In the genomic region with DNA sequence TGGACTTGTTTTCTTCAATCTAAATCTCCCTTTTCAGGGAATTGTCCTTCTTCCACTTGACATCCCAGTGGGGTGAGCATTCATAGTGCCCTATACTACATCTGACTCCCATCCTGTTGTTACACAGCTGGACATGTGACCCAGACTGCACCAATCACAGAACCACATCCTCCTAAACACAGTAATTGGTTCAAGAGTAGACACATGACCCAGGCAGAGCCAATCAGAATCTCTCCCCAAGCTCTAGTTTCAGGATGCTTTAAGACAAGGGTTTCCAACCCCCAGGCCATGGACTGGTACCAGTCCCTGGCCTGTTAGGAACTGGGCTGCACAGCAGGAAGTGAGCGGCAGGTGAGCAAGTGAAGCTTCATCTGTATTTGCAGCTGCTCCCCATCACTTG, we compare ENCODE assay signal across 11 cellular contexts. TPM values are rescaled to one million over a fixed set of nuclear protein-coding genes. Genes with fewer than 3 reads are reported as not detected.
DNase-seq lines count a peak whose midpoint lies in the region; ATAC-seq and TF ChIP-seq lines count a peak whose summit lies in the region.
"Had no signal": no experiment of that assay in that cellular context is flagged by ENCODE, and none has a peak within 500 bp of the region (broad histone marks: within the 10 kb centered on the region; RNA-seq: fewer than 3 reads in every experiment).

No MANE protein-coding gene starts in this region.

- peak; percentile 93 for ATAC-seq in activated T-helper 17 cell treated with anti-CD3 and anti-CD28 coated beads, Interleukin-2, amount 50 U/mL, for 72 hours (replicated peaks)

- intact Hi-C loops in Caco-2 (cut with micrococcal nuclease; ENCODE audit: unreplicated experiment): no loop called here

- H2AK5ac ChIP-seq in neuronal stem cell (ENCODE audit: low read depth, low read length): no peak overlapping the region

- BruUV-seq in Caco-2 (replicated peaks; lab: Mats Ljungman, UMichigan): no TSS peak

- no peak overlapping the region for H3K18ac ChIP-seq in neuronal stem cell (ENCODE audit: low read length)

- H3K27ac Mint-ChIP-seq in activated T-helper 17 cell treated with anti-CD3 and anti-CD28 coated beads, Interleukin-2, amount 50 U/mL, for 72 hours: no peak overlapping the region
- H3K27ac Mint-ChIP-seq in Caco-2 (ENCODE audit: unreplicated experiment): no peak overlapping the region
- H3K27ac Mint-ChIP-seq: activated B cell treated with CpG ODN at 0.5 μM for 24 hours had no signal

- H3K4me1 Mint-ChIP-seq in activated T-helper 17 cell treated with anti-CD3 and anti-CD28 coated beads, Interleukin-2, amount 50 U/mL, for 72 hours: peaks cover 14% of the 10 kb centered on the region
- peaks cover 7% of the 10 kb centered on the region for H3K4me1 Mint-ChIP-seq in Caco-2 (ENCODE audit: low read depth, unreplicated experiment)

- H2AFZ ChIP-seq in neuronal stem cell (ENCODE audit: low read length): peak overlapping the region; percentile 33

- no peak overlapping the region for H3K23ac ChIP-seq in neuronal stem cell (ENCODE audit: low read depth, low read length, poor library complexity)

- no peak overlapping the region for H3K27ac ChIP-seq in neuronal stem cell (replicated peaks; ENCODE audit: low read length)
- H3K27ac ChIP-seq: cardiac muscle cell had no signal

- no peaks in the 10 kb centered on the region for H3K27me3 Mint-ChIP-seq in activated T-helper 17 cell treated with anti-CD3 and anti-CD28 coated beads, Interleukin-2, amount 50 U/mL, for 72 hours
- H3K27me3 Mint-ChIP-seq in Caco-2 (ENCODE audit: insufficient read depth, unreplicated experiment): no peaks in the 10 kb centered on the region
- H3K27me3 Mint-ChIP-seq: activated B cell treated with CpG ODN at 0.5 μM for 24 hours had no signal

- H3K9me3 ChIP-seq in MG63 (no peaks in the 10 kb centered on the region), neuronal stem cell (replicated peaks in 1 of 2; ENCODE audit: control insufficient read depth in 2 of 2, insufficient read depth in 1 of 2, low read depth in 1 of 2, low read length in 2 of 2) (peaks cover 0 to 3% of the 10 kb centered on the region in 2 donors), Caco-2 (no peaks in the 10 kb centered on the region)

- H3K4me3 ChIP-seq in MG63 (no peak overlapping the region), neuronal stem cell (ENCODE audit: low read length in 2 of 2) (no peak overlapping the region), Caco-2 (ENCODE audit: low read depth, low read length) (no peak overlapping the region)
- H3K4me3 ChIP-seq: cardiac muscle cell had no signal

- H3K14ac ChIP-seq in neuronal stem cell (ENCODE audit: low read length): no peak overlapping the region

- H2BK5ac ChIP-seq in neuronal stem cell (ENCODE audit: low read length): no peak overlapping the region

- H3K9me3 Mint-ChIP-seq in activated T-helper 17 cell treated with anti-CD3 and anti-CD28 coated beads, Interleukin-2, amount 50 U/mL, for 72 hours: peaks cover 3% of the 10 kb centered on the region
- H3K9me3 Mint-ChIP-seq in Caco-2 (ENCODE audit: unreplicated experiment): no peaks in the 10 kb centered on the region
- H3K9me3 Mint-ChIP-seq: activated B cell treated with CpG ODN at 0.5 μM for 24 hours had no signal

- peak overlapping the region; percentile 4 for H3K4me3 Mint-ChIP-seq in activated T-helper 17 cell treated with anti-CD3 and anti-CD28 coated beads, Interleukin-2, amount 50 U/mL, for 72 hours
- no peak overlapping the region for H3K4me3 Mint-ChIP-seq in Caco-2 (ENCODE audit: unreplicated experiment)
- H3K4me3 Mint-ChIP-seq: activated B cell treated with CpG ODN at 0.5 μM for 24 hours had no signal

- H3K36me3 Mint-ChIP-seq in activated T-helper 17 cell treated with anti-CD3 and anti-CD28 coated beads, Interleukin-2, amount 50 U/mL, for 72 hours (ENCODE audit: low read depth): no peaks in the 10 kb centered on the region
- no peaks in the 10 kb centered on the region for H3K36me3 Mint-ChIP-seq in Caco-2 (ENCODE audit: insufficient read depth, unreplicated experiment)

- no peaks in the 10 kb centered on the region for H3K79me1 ChIP-seq in neuronal stem cell (ENCODE audit: low read depth, low read length)

- CTCF ChIA-PET in Caco-2 (lab: Charles Lee): no interaction called here

- H3K4me1 ChIP-seq in neuronal stem cell (ENCODE audit: control insufficient read depth in 2 of 2, insufficient read depth in 1 of 2, low read depth in 1 of 2, low read length in 2 of 2) (peaks cover 4 to 11% of the 10 kb centered on the region in 2 donors), Caco-2 (no peaks in the 10 kb centered on the region)

- TF ChIP-seq CTCF in Caco-2 (IDR thresholded peaks at IDR 0.05; ENCODE audit: insufficient read depth in 1 of 2, low read depth in 1 of 2, low read length in 1 of 2, severe bottlenecking in 1 of 2, unreplicated experiment in 1 of 2): no peak

- H2BK12ac ChIP-seq in neuronal stem cell (ENCODE audit: low read length): no peak overlapping the region

- POLR2A ChIA-PET in Caco-2 (lab: Charles Lee): no interaction called here

- H3K36me3 ChIP-seq in MG63: no peaks in the 10 kb centered on the region
- peaks cover 0 to 2% of the 10 kb centered on the region in 2 donors for H3K36me3 ChIP-seq in neuronal stem cell (replicated peaks in 1 of 2; ENCODE audit: control insufficient read depth in 2 of 2, insufficient read depth in 2 of 2, low read length in 2 of 2)
- no peaks in the 10 kb centered on the region for H3K36me3 ChIP-seq in Caco-2 (ENCODE audit: control insufficient read depth, insufficient read depth, low read length)
- H3K36me3 ChIP-seq: cardiac muscle cell had no signal

- no peak overlapping the region for H4K91ac ChIP-seq in neuronal stem cell (ENCODE audit: low read depth, low read length, poor library complexity)

- no CpG with 5 or more reads among the region's 1 CpG for WGBS in neuronal stem cell (ENCODE audit: extremely low coverage in 2 of 2, insufficient read length in 2 of 2, insufficient replicate concordance in 1 of 2), 2 donors

- H4K8ac ChIP-seq in neuronal stem cell (ENCODE audit: low read depth, low read length): no peak overlapping the region

- no peak overlapping the region for H3K4me2 ChIP-seq in neuronal stem cell (ENCODE audit: insufficient read depth, low read length, poor library complexity, severe bottlenecking)

- no peak overlapping the region for H3K4ac ChIP-seq in neuronal stem cell (ENCODE audit: low read length)

- no peak overlapping the region for H2BK15ac ChIP-seq in neuronal stem cell (ENCODE audit: low read length)

- peak; percentile 44 for DNase-seq in activated CD4-positive, alpha-beta T cell treated with anti-CD3 and anti-CD28 coated beads for 48 hours
- no peak for DNase-seq in activated CD4-positive, alpha-beta T cell treated with anti-CD3 and anti-CD28 coated beads, Interleukin-2, amount 50 U/mL, for 4 hours
- DNase-seq in MG63: peak; percentile 51
- no peak for DNase-seq in neuronal stem cell (ENCODE audit: low spot score)
- DNase-seq in NCI-H187 (lab: John Stamatoyannopoulos, UW): no peak
- no peak for DNase-seq in Caco-2
- DNase-seq in GM03348 (ENCODE audit: low spot score): no peak
- DNase-seq: activated B cell treated with CpG ODN at 0.5 μM for 24 hours, NCI-H2227 treated with DMSO at 0.1 percent for 48 hours had no signal

- H3K27me3 ChIP-seq in MG63 (no peaks in the 10 kb centered on the region), neuronal stem cell (ENCODE audit: control insufficient read depth in 3 of 3, insufficient read depth in 3 of 3, low read depth in 1 of 3, low read length in 3 of 3) (no peaks in the 10 kb centered on the region), Caco-2 (replicated peaks; ENCODE audit: control insufficient read depth, insufficient read depth, low read length) (no peaks in the 10 kb centered on the region)
- H3K27me3 ChIP-seq: cardiac muscle cell had no signal

- no peak overlapping the region for H2BK120ac ChIP-seq in neuronal stem cell (ENCODE audit: low read depth, low read length)

- H3K9ac ChIP-seq in neuronal stem cell (ENCODE audit: low read depth, low read length, poor library complexity): no peak overlapping the region

RNA-seq across cellular contexts. Expression of a gene that starts 5.6 kb away (rescaled TPM):
- 307 and 434 TPM in 2 replicates for total RNA-seq in MG63 (2014; rRNA removed; shearing (Covaris generic); ENCODE audit: low replicate concordance)
- total RNA-seq in activated T-helper 17 cell treated with anti-CD3 and anti-CD28 coated beads, Interleukin-2, amount 50 U/mL, for 72 hours: 100 to 1,000 TPM; 132 to 224 TPM
- 115 TPM for polyA plus RNA-seq in neuronal stem cell (2013, experiment 1 of 2)
- 115 TPM for polyA plus RNA-seq in neuronal stem cell (2013, experiment 2 of 2)
- total RNA-seq in Caco-2 (2022): 332 and 339 TPM in 2 replicates

RNA-seq across cellular contexts. Expression of a gene that starts 33.5 kb away (rescaled TPM):
- total RNA-seq in MG63 (2014; rRNA removed; shearing (Covaris generic); ENCODE audit: low replicate concordance): 73.3 and 84.0 TPM in 2 replicates
- total RNA-seq in activated T-helper 17 cell treated with anti-CD3 and anti-CD28 coated beads, Interleukin-2, amount 50 U/mL, for 72 hours: 1 to 10 TPM; 4.1 to 4.6 TPM
- 22.0 TPM for polyA plus RNA-seq in neuronal stem cell (2013, experiment 1 of 2)
- polyA plus RNA-seq in neuronal stem cell (2013, experiment 2 of 2): 19.8 TPM
- 18.4 and 23.2 TPM in 2 replicates for total RNA-seq in Caco-2 (2022)

RNA-seq across cellular contexts. Expression of a gene that starts 51.0 kb away (rescaled TPM):
- total RNA-seq in MG63 (2014; rRNA removed; shearing (Covaris generic); ENCODE audit: low replicate concordance): 0.03 TPM in 1 of 2 replicates, not detected in the other
- total RNA-seq in activated T-helper 17 cell treated with anti-CD3 and anti-CD28 coated beads, Interleukin-2, amount 50 U/mL, for 72 hours: under 1 TPM; 0.06 to 0.85 TPM
- polyA plus RNA-seq in neuronal stem cell (2013, experiment 1 of 2): 5.8 TPM
- 5.8 TPM for polyA plus RNA-seq in neuronal stem cell (2013, experiment 2 of 2)
- 1.3 and 1.5 TPM in 2 replicates for total RNA-seq in Caco-2 (2022)
- total RNA-seq: activated B cell treated with CpG ODN at 0.5 μM for 24 hours had no signal

Comparison
In these comparisons a context has a peak if more than half of its experiments do, and no peak if none do; other contexts are left out.
1. DNase-seq: peak in activated CD4-positive, alpha-beta T cell treated with anti-CD3 and anti-CD28 coated beads for 48 hours (single experiment) and MG63 (single experiment); none in activated CD4-positive, alpha-beta T cell treated with anti-CD3 and anti-CD28 coated beads, Interleukin-2, amount 50 U/mL, for 4 hours (0 of 2), neuronal stem cell (single experiment), NCI-H187 (0 of 2), Caco-2 (0 of 2) and GM03348 (single experiment).